21 cellular contexts compared by ENCODE assay signal in the genomic region with DNA sequence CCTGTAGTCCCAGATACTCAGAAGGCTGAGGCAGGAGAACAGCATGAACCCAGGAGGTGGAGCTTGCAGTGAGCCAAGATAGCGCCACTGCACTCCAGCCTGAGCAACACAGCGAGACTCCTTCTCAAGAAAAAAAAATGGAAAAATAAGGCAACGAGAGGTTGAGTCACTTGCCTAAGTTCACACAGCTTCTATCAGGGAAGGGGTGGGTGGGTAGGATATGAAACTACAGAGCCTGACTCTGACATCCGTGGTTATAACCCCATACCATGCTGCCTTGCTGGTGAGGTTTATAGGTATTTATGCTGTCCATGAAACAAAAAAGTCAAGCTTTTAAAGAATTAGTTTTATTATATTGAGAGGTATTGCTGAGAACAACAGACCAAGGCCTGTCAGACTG.
A peak's percentile ranks its signal among the peaks of the same experiment; 100 is the strongest.
DNase-seq lines count a peak whose midpoint lies in the region; ATAC-seq and TF ChIP-seq lines count a peak whose summit lies in the region.
"Had no signal": no experiment of that assay in that cellular context is flagged by ENCODE, and none has a peak within 500 bp of the region (broad histone marks: within the 10 kb centered on the region; RNA-seq: fewer than 3 reads in every experiment).

No MANE protein-coding gene starts in this region.

- no peak overlapping the region for H3K27ac Mint-ChIP-seq in activated naive CD8-positive, alpha-beta T cell treated with anti-CD3 and anti-CD28 coated beads, Interleukin-2, amount 50 U/mL, for 24 hours
- H3K27ac Mint-ChIP-seq in nephron: peak overlapping the region; percentile 46 to 95 (median 80)
- H3K27ac Mint-ChIP-seq: activated naive CD4-positive, alpha-beta T cell treated with anti-CD3 and anti-CD28 coated beads, Interleukin-2, amount 50 U/mL, for 24 hours; B cell; natural killer cell treated with Interleukin-12 subunit alpha and Interleukin-12 subunit beta and Interleukin-15 and Interleukin-18, amount 100 ng/mL, for 72 hours; T-helper 2 cell treated with Interferon-gamma antibody and Interleukin-4, amounts not matched to agents 5 μg/mL and 100 μg/mL, for 36 hours had no signal

- no peaks in the 10 kb centered on the region for H3K9me3 Mint-ChIP-seq in activated naive CD8-positive, alpha-beta T cell treated with anti-CD3 and anti-CD28 coated beads, Interleukin-2, amount 50 U/mL, for 24 hours
- peaks cover 3% of the 10 kb centered on the region for H3K9me3 Mint-ChIP-seq in nephron
- H3K9me3 Mint-ChIP-seq: activated naive CD4-positive, alpha-beta T cell treated with anti-CD3 and anti-CD28 coated beads, Interleukin-2, amount 50 U/mL, for 24 hours; natural killer cell treated with Interleukin-12 subunit alpha and Interleukin-12 subunit beta and Interleukin-15 and Interleukin-18, amount 100 ng/mL, for 72 hours; T-helper 2 cell treated with Interferon-gamma antibody and Interleukin-4, amounts not matched to agents 5 μg/mL and 100 μg/mL, for 36 hours had no signal

- H3K27me3 Mint-ChIP-seq in activated naive CD8-positive, alpha-beta T cell treated with anti-CD3 and anti-CD28 coated beads, Interleukin-2, amount 50 U/mL, for 24 hours: peaks cover 3% of the 10 kb centered on the region
- H3K27me3 Mint-ChIP-seq in nephron (ENCODE audit: low read depth): no peaks in the 10 kb centered on the region
- H3K27me3 Mint-ChIP-seq: activated naive CD4-positive, alpha-beta T cell treated with anti-CD3 and anti-CD28 coated beads, Interleukin-2, amount 50 U/mL, for 24 hours had no signal

- H3K4me3 Mint-ChIP-seq in activated naive CD8-positive, alpha-beta T cell treated with anti-CD3 and anti-CD28 coated beads, Interleukin-2, amount 50 U/mL, for 24 hours: no peak overlapping the region
- H3K4me3 Mint-ChIP-seq in nephron: no peak overlapping the region
- H3K4me3 Mint-ChIP-seq: activated naive CD4-positive, alpha-beta T cell treated with anti-CD3 and anti-CD28 coated beads, Interleukin-2, amount 50 U/mL, for 24 hours; B cell; natural killer cell treated with Interleukin-12 subunit alpha and Interleukin-12 subunit beta and Interleukin-15 and Interleukin-18, amount 100 ng/mL, for 72 hours; T-helper 2 cell treated with Interferon-gamma antibody and Interleukin-4, amounts not matched to agents 5 μg/mL and 100 μg/mL, for 36 hours had no signal

- TF ChIP-seq CTCF in nephron (IDR thresholded peaks at IDR 0.05; ENCODE audit: unreplicated experiment in 3 of 3): no peak

- peaks cover 19% of the 10 kb centered on the region for H3K4me1 Mint-ChIP-seq in activated naive CD8-positive, alpha-beta T cell treated with anti-CD3 and anti-CD28 coated beads, Interleukin-2, amount 50 U/mL, for 24 hours
- H3K4me1 Mint-ChIP-seq in nephron: peaks cover 28% of the 10 kb centered on the region
- H3K4me1 Mint-ChIP-seq: B cell had no signal

- peak; percentile 88 for ATAC-seq in activated naive CD8-positive, alpha-beta T cell treated with anti-CD3 and anti-CD28 coated beads, Interleukin-2, amount 50 U/mL, for 24 hours
- ATAC-seq in HG02623 (IDR thresholded peaks at IDR 0.05; ENCODE audit: unreplicated experiment): no peak
- ATAC-seq: gastrocnemius medialis; natural killer cell treated with Interleukin-12 subunit alpha and Interleukin-12 subunit beta and Interleukin-15 and Interleukin-18, amount 100 ng/mL, for 72 hours had no signal

- DNase-seq in stimulated activated CD4-positive, alpha-beta T cell treated with anti-CD3 and anti-CD28 coated beads, Interleukin-1b, Interleukin-23, amount 100 ng/mL, for 48 hours: peak; percentile 20
- DNase-seq in stimulated activated CD4-positive, alpha-beta T cell treated with anti-CD3 and anti-CD28 coated beads, Interleukin-2, amount 100 ng/mL, for 24 hours: no peak
- DNase-seq in activated naive CD8-positive, alpha-beta T cell treated with anti-CD3 and anti-CD28 coated beads, Interleukin-2, amount 50 U/mL, for 24 hours: no peak
- DNase-seq in NCI-H1694 treated with DMSO at 0.1 percent for 48 hours (lab: John Stamatoyannopoulos, UW) (no peak), Ammon's horn (ENCODE audit: low spot score) (no peak)
- DNase-seq: activated CD4-positive, CD25-positive, alpha-beta regulatory T cell; Calu3; caudate nucleus; erythroblast; gastrocnemius medialis; KG1; NCI-H1048; NCI-H2081; NCI-H510A; SK-N-SH had no signal

- H3K36me3 Mint-ChIP-seq in activated naive CD8-positive, alpha-beta T cell treated with anti-CD3 and anti-CD28 coated beads, Interleukin-2, amount 50 U/mL, for 24 hours (ENCODE audit: low read depth): no peaks in the 10 kb centered on the region
- H3K36me3 Mint-ChIP-seq in nephron (ENCODE audit: low read depth): no peaks in the 10 kb centered on the region
- H3K36me3 Mint-ChIP-seq: activated naive CD4-positive, alpha-beta T cell treated with anti-CD3 and anti-CD28 coated beads, Interleukin-2, amount 50 U/mL, for 24 hours; natural killer cell treated with Interleukin-12 subunit alpha and Interleukin-12 subunit beta and Interleukin-15 and Interleukin-18, amount 100 ng/mL, for 72 hours had no signal
